8 cellular contexts compared by ENCODE assay signal in the genomic region with DNA sequence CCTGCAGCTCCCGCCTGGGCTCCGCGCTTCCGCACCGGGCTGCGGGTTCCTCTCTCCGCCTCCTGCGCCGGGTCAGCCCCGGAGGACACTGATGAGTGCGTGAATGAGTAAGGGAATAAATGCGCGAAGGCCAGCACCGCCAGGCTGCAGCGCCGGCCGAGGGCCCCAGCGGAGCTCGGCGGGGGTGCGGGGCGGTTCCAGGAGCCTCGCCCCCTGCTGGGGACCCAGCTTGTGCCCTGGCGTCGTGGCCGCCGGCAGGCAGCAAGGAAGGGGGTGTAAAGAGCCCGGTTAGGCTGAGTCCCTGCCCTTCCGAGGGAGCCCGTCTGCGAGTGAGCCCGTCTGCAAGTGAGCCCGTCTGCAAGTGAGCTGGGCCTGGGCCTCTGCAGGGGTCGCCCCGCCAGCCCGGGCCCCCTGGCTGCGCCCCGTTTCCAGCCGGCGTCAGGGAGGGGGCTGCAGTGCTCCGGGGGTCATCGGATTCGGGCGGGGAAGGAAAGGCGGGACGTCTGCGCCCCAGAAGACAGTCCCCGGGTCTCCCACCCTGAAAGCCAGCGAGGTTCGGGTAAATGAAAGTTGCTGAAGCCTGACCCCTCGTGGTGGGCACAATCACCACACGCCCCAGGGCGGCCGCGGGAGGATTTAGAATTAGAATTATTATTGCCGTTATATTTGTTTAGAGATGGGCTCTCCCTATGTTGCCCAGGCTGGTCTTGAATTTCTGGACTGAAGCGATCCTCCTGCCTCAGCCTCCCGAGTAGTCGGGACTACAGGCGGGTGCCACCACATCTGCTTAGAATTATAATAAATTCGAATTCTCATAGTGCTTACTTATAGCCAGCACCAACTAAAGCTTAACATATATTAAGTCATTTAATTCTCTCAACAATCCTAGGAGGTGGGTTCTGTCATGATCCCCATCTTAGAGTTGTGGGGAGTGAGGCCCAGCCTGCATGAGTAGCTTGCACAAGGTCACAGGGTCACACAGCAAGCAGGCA. TPM values are rescaled to one million over a fixed set of nuclear protein-coding genes. Genes with fewer than 3 reads are reported as not detected.
DNase-seq lines count a peak whose midpoint lies in the region; ATAC-seq and TF ChIP-seq lines count a peak whose summit lies in the region.

No MANE protein-coding gene starts in this region.

- H3K4me1 Mint-ChIP-seq in endodermal cell: no peaks in the 10 kb centered on the region

- TF ChIP-seq CTCF in endodermal cell (conservative IDR thresholded peaks at IDR 0.05): peak; percentile 93

- H3K27ac ChIP-seq in endodermal cell (ENCODE audit: low read depth, low read length): no peak overlapping the region

- no peaks in the 10 kb centered on the region for H3K36me3 Mint-ChIP-seq in endodermal cell (ENCODE audit: low read depth)

- no peaks in the 10 kb centered on the region for H3K4me1 ChIP-seq in endodermal cell (ENCODE audit: control insufficient read depth, insufficient read depth, low read length)

- H3K27me3 ChIP-seq in endodermal cell (ENCODE audit: control insufficient read depth, insufficient read depth, low read length, poor library complexity, severe bottlenecking): no peaks in the 10 kb centered on the region

- H3K9me3 ChIP-seq in endodermal cell (ENCODE audit: control insufficient read depth, low read length): no peaks in the 10 kb centered on the region

- H3K9ac ChIP-seq in endodermal cell (ENCODE audit: extremely low read depth, low read length, poor library complexity, severe bottlenecking): peak overlapping the region; percentile 20

- peaks cover 12% of the 10 kb centered on the region for H3K27me3 Mint-ChIP-seq in endodermal cell (ENCODE audit: insufficient read depth)

- no peak overlapping the region for H3K27ac Mint-ChIP-seq in endodermal cell

- H3K4me3 Mint-ChIP-seq in endodermal cell: peak overlapping the region; percentile 40

- H3K4me3 ChIP-seq in endodermal cell (ENCODE audit: low read length): no peak overlapping the region

- H3K9me3 Mint-ChIP-seq in endodermal cell: no peaks in the 10 kb centered on the region

- no peaks in the 10 kb centered on the region for H3K36me3 ChIP-seq in endodermal cell (ENCODE audit: control insufficient read depth, insufficient read depth, low read length)

- DNase-seq in ELF-1 (ENCODE audit: low read depth, low spot score) (peak; percentile 81), NCI-H526 treated with DMSO at 0.1 percent for 48 hours (lab: John Stamatoyannopoulos, UW) (peak; percentile 51), endodermal cell (peak; percentile 92), mesenteric fat pad (ENCODE audit: low spot score) (peak; percentile 90), A172 (ENCODE audit: low spot score) (no peak)
- peak; percentile 43 to 67 (median 51) for DNase-seq in activated CD8-positive, alpha-beta memory T cell treated with anti-CD3 and anti-CD28 coated beads for 48 hours (ENCODE audit: low read depth in 2 of 3, low spot score in 2 of 3)
- peak; percentile 43 to 49 for DNase-seq in stimulated activated CD8-positive, alpha-beta memory T cell treated with anti-CD3 and anti-CD28 coated beads, Interleukin-15, amount 100 ng/mL, for 4 hours (ENCODE audit: low read depth in 2 of 2)

- WGBS in endodermal cell (ENCODE audit: insufficient coverage in 1 of 2, insufficient read length in 1 of 2), 2 experiments: 20 to 24% methylated on average over 39 to 61 of the region's 61 CpGs

- peak; percentile 70 for ATAC-seq in HG02623 (IDR thresholded peaks at IDR 0.05; ENCODE audit: unreplicated experiment)

RNA-seq across cellular contexts. Expression of a gene that starts 8.6 kb away (rescaled TPM):
- total RNA-seq in endodermal cell: 1 to 10 TPM; 2.3 to 4.4 TPM
- 0.61 TPM for polyA plus RNA-seq in endodermal cell (2013, experiment 1 of 2)
- polyA plus RNA-seq in endodermal cell (2013, experiment 2 of 2): not detected
- 1.5 TPM for total RNA-seq in mesenteric fat pad
- 1.2 TPM in 1 of 2 replicates, not detected in the other for total RNA-seq in A172 (2014; rRNA removed; shearing (Covaris generic))

RNA-seq across cellular contexts. Expression of a gene that starts 38.7 kb away (rescaled TPM):
- total RNA-seq in endodermal cell: 10 to 100 TPM; 83.3 to 94.2 TPM
- polyA plus RNA-seq in endodermal cell (2013, experiment 1 of 2): 19.3 TPM
- polyA plus RNA-seq in endodermal cell (2013, experiment 2 of 2): 21.2 TPM
- 19.4 TPM for total RNA-seq in mesenteric fat pad
- total RNA-seq in A172 (2014; rRNA removed; shearing (Covaris generic)): 0.10 TPM in 1 of 2 replicates, not detected in the other

Comparison
In these comparisons a context has a peak if more than half of its experiments do, and no peak if none do; other contexts are left out.
1. RNA of a gene that starts 38.7 kb away (total RNA-seq): 83.3 to 94.2 TPM in endodermal cell and 19.4 TPM in mesenteric fat pad (single experiment); 0.10 TPM in A172; every median in the first group is over 10 times any median in the second.